In genomic region chr15:90248760-90249122, GRCh38 we compare ENCODE assay signal across 8 cellular contexts. TPM values are rescaled to one million over a fixed set of nuclear protein-coding genes. Genes with fewer than 3 reads are reported as not detected.
DNase-seq lines count a peak whose midpoint lies in the region; ATAC-seq and TF ChIP-seq lines count a peak whose summit lies in the region.

No MANE protein-coding gene starts in this region.

- H3K4me1 Mint-ChIP-seq in activated T-cell treated with anti-CD3 and anti-CD28 coated beads, Interleukin-2, amount 50 U/mL, for 4 hours (ENCODE audit: low read depth), result peaks cover 16% of the 10 kb centered on the region
- peaks cover 13% of the 10 kb centered on the region for H3K4me1 Mint-ChIP-seq in activated naive CD8-positive, alpha-beta T cell treated with anti-CD3 and anti-CD28 coated beads, Interleukin-2, amount 50 U/mL, for 24 hours
- H3K4me1 Mint-ChIP-seq in immature natural killer cell, result peaks cover 16 to 22% of the 10 kb centered on the region in 2 donors

- TF ChIP-seq CTCF in thoracic aorta (IDR thresholded peaks at IDR 0.05) (no peak), GM10266 (IDR thresholded peaks at IDR 0.05; ENCODE audit: control insufficient read depth, insufficient read depth, low read depth, missing control alignments) (no peak)

- peaks cover 0 to 4% of the 10 kb centered on the region in 2 donors for H3K4me1 ChIP-seq in thoracic aorta (ENCODE audit: control insufficient read depth in 1 of 2, low read depth in 2 of 2)

- H3K4me3 ChIP-seq in thoracic aorta, result peak overlapping the region; percentile 89

- no peaks in the 10 kb centered on the region for H3K36me3 Mint-ChIP-seq in activated T-cell treated with anti-CD3 and anti-CD28 coated beads, Interleukin-2, amount 50 U/mL, for 4 hours (ENCODE audit: insufficient read depth)
- no peaks in the 10 kb centered on the region for H3K36me3 Mint-ChIP-seq in activated naive CD8-positive, alpha-beta T cell treated with anti-CD3 and anti-CD28 coated beads, Interleukin-2, amount 50 U/mL, for 24 hours (ENCODE audit: low read depth)
- H3K36me3 Mint-ChIP-seq in immature natural killer cell, result no peaks in the 10 kb centered on the region

- H3K27ac Mint-ChIP-seq in activated naive CD8-positive, alpha-beta T cell treated with anti-CD3 and anti-CD28 coated beads, Interleukin-2, amount 50 U/mL, for 24 hours, result no peak overlapping the region
- H3K27ac Mint-ChIP-seq in immature natural killer cell, result peak overlapping the region in 5 of 6 donors; percentile 26 to 80 (median 56)

- H3K27me3 ChIP-seq in thoracic aorta (replicated peaks; ENCODE audit: insufficient read depth), result no peaks in the 10 kb centered on the region

- no peaks in the 10 kb centered on the region for H3K9me3 Mint-ChIP-seq in activated T-cell treated with anti-CD3 and anti-CD28 coated beads, Interleukin-2, amount 50 U/mL, for 4 hours
- no peaks in the 10 kb centered on the region for H3K9me3 Mint-ChIP-seq in activated naive CD8-positive, alpha-beta T cell treated with anti-CD3 and anti-CD28 coated beads, Interleukin-2, amount 50 U/mL, for 24 hours
- H3K9me3 Mint-ChIP-seq in immature natural killer cell, result no peaks in the 10 kb centered on the region

- TF ChIP-seq POLR2A in GM18505 (IDR thresholded peaks at IDR 0.05; ENCODE audit: borderline replicate concordance, extremely low read depth, insufficient read depth, insufficient read length), result no peak

- ATAC-seq in activated T-cell treated with anti-CD3 and anti-CD28 coated beads, Interleukin-2, amount 50 U/mL, for 4 hours, result no peak
- no peak for ATAC-seq in activated naive CD8-positive, alpha-beta T cell treated with anti-CD3 and anti-CD28 coated beads, Interleukin-2, amount 50 U/mL, for 24 hours
- ATAC-seq in thoracic aorta (ENCODE audit: insufficient number of reproducible peaks, low FRiP score, low read depth) (no peak), GM18505 (IDR thresholded peaks at IDR 0.05; ENCODE audit: unreplicated experiment) (no peak)

- no peaks in the 10 kb centered on the region for H3K9me3 ChIP-seq in thoracic aorta

- no peaks in the 10 kb centered on the region for H3K27me3 Mint-ChIP-seq in activated T-cell treated with anti-CD3 and anti-CD28 coated beads, Interleukin-2, amount 50 U/mL, for 4 hours (ENCODE audit: low read depth)
- no peaks in the 10 kb centered on the region for H3K27me3 Mint-ChIP-seq in activated naive CD8-positive, alpha-beta T cell treated with anti-CD3 and anti-CD28 coated beads, Interleukin-2, amount 50 U/mL, for 24 hours
- H3K27me3 Mint-ChIP-seq in immature natural killer cell (ENCODE audit: low read depth in 3 of 3), result peaks cover 0 to 2% (median 0%) of the 10 kb centered on the region in 3 donors

- no peak for DNase-seq in activated T-cell treated with anti-CD3 and anti-CD28 coated beads, Interleukin-2, amount 50 U/mL, for 4 hours
- no peak for DNase-seq in activated T-cell treated with anti-CD3 and anti-CD28 coated beads, Interleukin-2, amount 50 U/mL, for 1 hour
- no peak for DNase-seq in activated naive CD8-positive, alpha-beta T cell treated with anti-CD3 and anti-CD28 coated beads, Interleukin-2, amount 50 U/mL, for 24 hours
- DNase-seq in immature natural killer cell, result no peak
- DNase-seq in thoracic aorta (ENCODE audit: low spot score), result no peak
- DNase-seq in GM10266 (ENCODE audit: extremely low spot score), result no peak
- DNase-seq in activated gamma-delta T cell (lab: John Stamatoyannopoulos, UW), result no peak

- H3K27ac ChIP-seq in thoracic aorta, result no peak overlapping the region

- peak overlapping the region; percentile 67 for H3K4me3 Mint-ChIP-seq in activated T-cell treated with anti-CD3 and anti-CD28 coated beads, Interleukin-2, amount 50 U/mL, for 4 hours
- H3K4me3 Mint-ChIP-seq in activated naive CD8-positive, alpha-beta T cell treated with anti-CD3 and anti-CD28 coated beads, Interleukin-2, amount 50 U/mL, for 24 hours, result peak overlapping the region; percentile 46
- H3K4me3 Mint-ChIP-seq in immature natural killer cell, result peak overlapping the region; percentile 75 to 82 (median 78)

- no peaks in the 10 kb centered on the region for H3K36me3 ChIP-seq in thoracic aorta

RNA-seq across cellular contexts. Expression of gene TTLL13, which starts 0.6 kb away (rescaled TPM):
- total RNA-seq in activated T-cell treated with anti-CD3 and anti-CD28 coated beads, Interleukin-2, amount 50 U/mL, for 4 hours, result under 1 TPM in 2 of 3 donors, not detected in 1; 0.19 to 0.95 TPM
- polyA plus RNA-seq in immature natural killer cell, result 1 to 10 TPM in 1 of 3 donors, under 1 TPM in 2; 0.23 to 2.0 (median 0.24) TPM
- total RNA-seq in thoracic aorta, result not detected

RNA-seq across cellular contexts. Expression of gene GDPGP1, which starts 14.7 kb away (rescaled TPM):
- total RNA-seq in activated T-cell treated with anti-CD3 and anti-CD28 coated beads, Interleukin-2, amount 50 U/mL, for 4 hours, result 10 to 100 TPM; 11.4 to 12.9 (median 11.9) TPM
- polyA plus RNA-seq in immature natural killer cell, result 1 to 10 TPM in 2 of 3 donors, under 1 TPM in 1; 0.82 to 5.9 (median 1.4) TPM
- total RNA-seq in thoracic aorta, result 10 to 100 TPM in 1 of 2 donors, 1 to 10 TPM in 1; 5.0 to 23.4 TPM

RNA-seq across cellular contexts. Expression of gene CIB1, which starts 15.0 kb away (rescaled TPM):
- total RNA-seq in activated T-cell treated with anti-CD3 and anti-CD28 coated beads, Interleukin-2, amount 50 U/mL, for 4 hours, result 100 to 1,000 TPM; 130 to 158 (median 151) TPM
- polyA plus RNA-seq in immature natural killer cell, result 100 to 1,000 TPM; 219 to 304 (median 265) TPM
- 10 to 100 TPM; 18.0 to 35.6 TPM for total RNA-seq in thoracic aorta

RNA-seq across cellular contexts. Expression of gene NGRN, which starts 16.7 kb away (rescaled TPM):
- total RNA-seq in activated T-cell treated with anti-CD3 and anti-CD28 coated beads, Interleukin-2, amount 50 U/mL, for 4 hours, result 10 to 100 TPM; 36.9 to 38.0 (median 37.1) TPM
- 10 to 100 TPM; 20.2 to 32.1 (median 26.0) TPM for polyA plus RNA-seq in immature natural killer cell
- total RNA-seq in thoracic aorta, result 10 to 100 TPM; 63.5 to 97.5 TPM

RNA-seq across cellular contexts. Expression of gene SEMA4B, which starts 47.6 kb away (rescaled TPM):
- total RNA-seq in activated T-cell treated with anti-CD3 and anti-CD28 coated beads, Interleukin-2, amount 50 U/mL, for 4 hours, result 1 to 10 TPM; 4.7 to 8.2 (median 7.7) TPM
- 10 to 100 TPM in 2 of 3 donors, 1 to 10 TPM in 1; 3.3 to 12.1 (median 11.4) TPM for polyA plus RNA-seq in immature natural killer cell
- total RNA-seq in thoracic aorta, result 10 to 100 TPM; 26.9 to 38.4 TPM
